22 cellular contexts compared by ENCODE assay signal in genomic region chr15:27582741-27583400, GRCh38.
A peak's percentile ranks its signal among the peaks of the same experiment; 100 is the strongest.
DNase-seq lines count a peak whose midpoint lies in the region; ATAC-seq and TF ChIP-seq lines count a peak whose summit lies in the region.
"Had no signal": no experiment of that assay in that cellular context is flagged by ENCODE, and none has a peak within 500 bp of the region (broad histone marks: within the 10 kb centered on the region; RNA-seq: fewer than 3 reads in every experiment).

No MANE protein-coding gene starts in this region.

- H4K20me1 ChIP-seq in IMR-90 (ENCODE audit: insufficient read depth, low read length): no peaks in the 10 kb centered on the region

- H3K27me3 Mint-ChIP-seq in activated CD8-positive, alpha-beta memory T cell treated with anti-CD3 and anti-CD28 coated beads, Interleukin-2, amount 10 ng/mL, durations not matched to agents 7 days and 5 days: no peaks in the 10 kb centered on the region

- no peak overlapping the region for H4K91ac ChIP-seq in IMR-90 (ENCODE audit: insufficient read depth, low read depth, low read length)

- WGBS in IMR-90 (ENCODE audit: extremely low coverage in 2 of 2, insufficient read length in 1 of 2), 2 experiments: no CpG with 5 or more reads among the region's 5 CpGs

- no peak for TF ChIP-seq POLR2A in IMR-90 (IDR thresholded peaks at IDR 0.05; ENCODE audit: low read depth, low read length)

- peaks cover 3% of the 10 kb centered on the region for H3K9me3 Mint-ChIP-seq in activated CD8-positive, alpha-beta memory T cell treated with anti-CD3 and anti-CD28 coated beads, Interleukin-2, amount 10 ng/mL, durations not matched to agents 7 days and 5 days (ENCODE audit: low read depth)
- H3K9me3 Mint-ChIP-seq: GM23338 had no signal

- peaks cover 17% of the 10 kb centered on the region for H3K9me3 ChIP-seq in IMR-90 (ENCODE audit: control insufficient read depth, insufficient read depth, low read length)
- H3K9me3 ChIP-seq: HAP-1, SJCRH30 had no signal

- H2AK5ac ChIP-seq in IMR-90 (ENCODE audit: low read depth, low read length): no peak overlapping the region

- no peaks in the 10 kb centered on the region for H3K79me1 ChIP-seq in IMR-90 (ENCODE audit: low read depth in 1 of 2, low read length in 2 of 2)

- H2BK20ac ChIP-seq in IMR-90 (ENCODE audit: low read depth, low read length): no peak overlapping the region

- no TSS peak for BruUV-seq in IMR-90 (replicated peaks; lab: Mats Ljungman, UMichigan)

- no peak overlapping the region for H2AK9ac ChIP-seq in IMR-90 (replicated peaks; ENCODE audit: low read depth, low read length, poor library complexity)

- H3K4me1 ChIP-seq in IMR-90 (ENCODE audit: control insufficient read depth, insufficient read depth, low read length): no peaks in the 10 kb centered on the region
- H3K4me1 ChIP-seq: HAP-1, SJCRH30 had no signal

- no peak overlapping the region for H3K4me3 Mint-ChIP-seq in activated CD8-positive, alpha-beta memory T cell treated with anti-CD3 and anti-CD28 coated beads, Interleukin-2, amount 10 ng/mL, durations not matched to agents 7 days and 5 days
- H3K4me3 Mint-ChIP-seq: CD8-positive, alpha-beta T cell; GM23338 had no signal

- no peak for TF ChIP-seq RAD21 in IMR-90 (IDR thresholded peaks at IDR 0.05; ENCODE audit: low read length)

- no peak overlapping the region for H3K14ac ChIP-seq in IMR-90 (replicated peaks; ENCODE audit: low read depth, low read length)

- H3K9ac ChIP-seq in IMR-90 (ENCODE audit: low read depth, low read length): no peak overlapping the region
- H3K9ac ChIP-seq: KMS-11 had no signal

- DNase-seq in Daoy (ENCODE audit: low read depth) (peak; percentile 13), IMR-90 (peak; percentile 20), choroid plexus epithelial cell (ENCODE audit: low read depth) (peak; percentile 53), foreskin fibroblast (peak; percentile 34 to 66), Kasumi-1 (lab: John Stamatoyannopoulos, UW) (no peak)
- DNase-seq in activated CD8-positive, alpha-beta memory T cell treated with anti-CD3 and anti-CD28 coated beads, Interleukin-2, amount 10 ng/mL, durations not matched to agents 7 days and 5 days: no peak
- DNase-seq: C1 segment of cervical spinal cord; CD8-positive, alpha-beta T cell; NCI-H1105; NCI-H146; NCI-H2029; NCI-H345; NCI-H524; NCI-H774; NK-92 treated with Interleukin-12 subunit alpha and Interleukin-12 subunit beta, amount 100 ng/mL, for 24 hours; SJCRH30 had no signal

- H3K9me1 ChIP-seq in IMR-90 (ENCODE audit: insufficient read depth, low read length): no peaks in the 10 kb centered on the region

- no peaks in the 10 kb centered on the region for H3K36me3 Mint-ChIP-seq in activated CD8-positive, alpha-beta memory T cell treated with anti-CD3 and anti-CD28 coated beads, Interleukin-2, amount 10 ng/mL, durations not matched to agents 7 days and 5 days
- H3K36me3 Mint-ChIP-seq: CD8-positive, alpha-beta T cell had no signal

- dilution Hi-C loops in IMR-90 (cut with HindIII; ENCODE audit: low sequenced_read_pairs, unreplicated experiment): no loop called here

- H3K4me3 ChIP-seq in IMR-90 (ENCODE audit: insufficient read depth, low read depth, low read length) (no peak overlapping the region), choroid plexus epithelial cell (ENCODE audit: low read depth, low read length) (no peak overlapping the region), foreskin fibroblast (ENCODE audit: low read depth in 1 of 2, low read length in 2 of 2) (no peak overlapping the region)
- H3K4me3 ChIP-seq: GM23338, HAP-1, SJCRH30 had no signal

- H3K27ac Mint-ChIP-seq in activated CD8-positive, alpha-beta memory T cell treated with anti-CD3 and anti-CD28 coated beads, Interleukin-2, amount 10 ng/mL, durations not matched to agents 7 days and 5 days: no peak overlapping the region
- H3K27ac Mint-ChIP-seq: CD8-positive, alpha-beta T cell; GM23338 had no signal

- CTCF ChIA-PET in IMR-90 (lab: Yijun Ruan, JAX): no interaction called here
- CTCF ChIA-PET in activated CD8-positive, alpha-beta memory T cell treated with anti-CD3 and anti-CD28 coated beads, Interleukin-2, amount 10 ng/mL, durations not matched to agents 7 days and 5 days (lab: Charles Lee): no interaction called here

- H3K56ac ChIP-seq in IMR-90 (ENCODE audit: extremely low read depth, insufficient read depth, low read length): no peak overlapping the region

- intact Hi-C loops in IMR-90 (cut with micrococcal nuclease): no loop called here

- H2BK120ac ChIP-seq in IMR-90 (ENCODE audit: low read depth, low read length): no peak overlapping the region

- H2BK5ac ChIP-seq in IMR-90 (ENCODE audit: low read depth, low read length, poor library complexity, severe bottlenecking): no peak overlapping the region

- no peak overlapping the region for H3K4ac ChIP-seq in IMR-90 (ENCODE audit: low read depth, low read length)

- no peaks in the 10 kb centered on the region for H3K36me3 ChIP-seq in IMR-90 (ENCODE audit: control insufficient read depth, insufficient read depth, low read length)
- H3K36me3 ChIP-seq: HAP-1, SJCRH30 had no signal

- no peak for TF ChIP-seq CTCF in IMR-90 (conservative IDR thresholded peaks at IDR 0.05; ENCODE audit: low read depth, low read length)
- TF ChIP-seq CTCF in choroid plexus epithelial cell (conservative IDR thresholded peaks at IDR 0.05; ENCODE audit: low read depth, low read length): no peak
- TF ChIP-seq CTCF in foreskin fibroblast (IDR thresholded peaks at IDR 0.05; ENCODE audit: low read depth, low read length): no peak

- no peaks in the 10 kb centered on the region for H3K4me1 Mint-ChIP-seq in activated CD8-positive, alpha-beta memory T cell treated with anti-CD3 and anti-CD28 coated beads, Interleukin-2, amount 10 ng/mL, durations not matched to agents 7 days and 5 days

- ATAC-seq in IMR-90 (ENCODE audit: low read depth) (no peak), HG02571 (IDR thresholded peaks at IDR 0.05; ENCODE audit: unreplicated experiment) (no peak), GM21367 (IDR thresholded peaks at IDR 0.05; ENCODE audit: unreplicated experiment) (no peak)
- no peak for ATAC-seq in activated CD8-positive, alpha-beta memory T cell treated with anti-CD3 and anti-CD28 coated beads, Interleukin-2, amount 10 ng/mL, durations not matched to agents 7 days and 5 days
- ATAC-seq: CD8-positive, alpha-beta T cell; GM23338; Panc1 had no signal

- H4K5ac ChIP-seq in IMR-90 (ENCODE audit: low read depth, low read length): no peak overlapping the region

- no peaks in the 10 kb centered on the region for H3K27me3 ChIP-seq in IMR-90 (ENCODE audit: control insufficient read depth, insufficient read depth, low read length)

- H3K4me2 ChIP-seq in IMR-90 (ENCODE audit: low read depth, low read length): no peak overlapping the region
- H3K4me2 ChIP-seq: GM23338, KMS-11 had no signal

- no peak overlapping the region for H3K23ac ChIP-seq in IMR-90 (ENCODE audit: low read depth, low read length)

- H4K8ac ChIP-seq in IMR-90 (ENCODE audit: low read depth in 2 of 2, low read length in 2 of 2): no peak overlapping the region

- in situ Hi-C loops in IMR-90 (cut with MboI; ENCODE audit: low sequenced_read_pairs): no loop called here

- POLR2A ChIA-PET in IMR-90 (lab: Charles Lee; ENCODE audit: unreplicated experiment): no interaction called here

- H3K27ac ChIP-seq in IMR-90 (ENCODE audit: insufficient read depth, low read length): no peak overlapping the region
- H3K27ac ChIP-seq: KMS-11, SJCRH30 had no signal

- H2AFZ ChIP-seq in IMR-90 (replicated peaks; ENCODE audit: low read length, poor library complexity): no peak overlapping the region
- H2AFZ ChIP-seq: GM23338 had no signal

- no peak overlapping the region for H3K18ac ChIP-seq in IMR-90 (ENCODE audit: low read depth, low read length)

- H2BK15ac ChIP-seq in IMR-90 (ENCODE audit: low read depth, low read length): no peak overlapping the region

TF ChIP-seq in IMR-90, 13 proteins besides CTCF, POLR2A, EP300 and RAD21:
- TF ChIP-seq SMC3 (IDR thresholded peaks at IDR 0.05; ENCODE audit: low read depth, low read length) (no peak), USF2 (IDR thresholded peaks at IDR 0.05; ENCODE audit: low read depth, low read length) (no peak), MAFK (IDR thresholded peaks at IDR 0.05; ENCODE audit: low read depth, low read length) (peak; percentile 52; the same call in 1 of the 2 replicates), BHLHE40 (IDR thresholded peaks at IDR 0.05; ENCODE audit: low read depth, low read length) (no peak), CHD1 (IDR thresholded peaks at IDR 0.05; ENCODE audit: low read depth, low read length) (no peak), RFX5 (IDR thresholded peaks at IDR 0.05; ENCODE audit: low read depth, low read length) (no peak), ELK1 (IDR thresholded peaks at IDR 0.05; ENCODE audit: borderline replicate concordance, low read depth, low read length) (no peak)
TF ChIP-seq in IMR-90: peak in this region for 1.

Comparison
In these comparisons a context has a peak if more than half of its experiments do, and no peak if none do; other contexts are left out.
1. DNase-seq: peak in Daoy (single experiment), IMR-90 (single experiment), choroid plexus epithelial cell (single experiment) and foreskin fibroblast (2 of 2); none in Kasumi-1 (0 of 2) and activated CD8-positive, alpha-beta memory T cell treated with anti-CD3 and anti-CD28 coated beads, Interleukin-2, amount 10 ng/mL, durations not matched to agents 7 days and 5 days (single experiment).